In genomic region chr10:128520191-128520815, GRCh38 we compare ENCODE assay signal across 23 cellular contexts.
"Had no signal": no experiment of that assay in that cellular context is flagged by ENCODE, and none has a peak within 500 bp of the region (broad histone marks: within the 10 kb centered on the region; RNA-seq: fewer than 3 reads in every experiment).

No MANE protein-coding gene starts in this region.

- H3K4me1 Mint-ChIP-seq: immature natural killer cell; stimulated activated effector memory CD8-positive, alpha-beta T cell treated with anti-CD3 and anti-CD28 coated beads, Interleukin-12 subunit alpha, Interleukin-12 subunit beta, amount 100 ng/mL, for 72 hours had no signal

- H3K27ac Mint-ChIP-seq: immature natural killer cell; naive thymus-derived CD8-positive, alpha-beta T cell; nephron; neural progenitor cell; stimulated activated effector memory CD8-positive, alpha-beta T cell treated with anti-CD3 and anti-CD28 coated beads, Interleukin-12 subunit alpha, Interleukin-12 subunit beta, amount 100 ng/mL, for 72 hours; stimulated activated naive CD8-positive, alpha-beta T cell treated with anti-CD3 and anti-CD28 coated beads, Interleukin-15, Interleukin-2, amounts not matched to agents 100 ng/mL and 50 ng/mL, for 24 hours; type B pancreatic cell had no signal

- H3K36me3 Mint-ChIP-seq: immature natural killer cell; naive thymus-derived CD8-positive, alpha-beta T cell; neural progenitor cell; stimulated activated effector memory CD8-positive, alpha-beta T cell treated with anti-CD3 and anti-CD28 coated beads, Interleukin-12 subunit alpha, Interleukin-12 subunit beta, amount 100 ng/mL, for 72 hours had no signal

- DNase-seq: hypothalamus; immature natural killer cell; kidney; left colon; left lung; lower lobe of right lung; mammary epithelial cell; mesenchymal stem cell; naive thymus-derived CD8-positive, alpha-beta T cell; occipital lobe; right lobe of liver; stimulated activated CD4-positive, alpha-beta T cell treated with anti-CD3 and anti-CD28 coated beads, Interleukin-12 subunit alpha, Interleukin-12 subunit beta, amount 100 ng/mL, for 4 hours; stimulated activated CD4-positive, alpha-beta T cell treated with anti-CD3 and anti-CD28 coated beads, Interleukin-15, amount 100 ng/mL, for 24 hours; stimulated activated CD4-positive, alpha-beta T cell treated with anti-CD3 and anti-CD28 coated beads, Interleukin-2, amount 100 ng/mL, for 24 hours; stimulated activated CD4-positive, alpha-beta T cell treated with anti-CD3 and anti-CD28 coated beads, Interleukin-4, amount 100 ng/mL, for 1 hour; stimulated activated naive CD4-positive, alpha-beta T cell; tibial artery; uterus had no signal

- H3K4me3 Mint-ChIP-seq: immature natural killer cell; naive thymus-derived CD8-positive, alpha-beta T cell; nephron; stimulated activated effector memory CD8-positive, alpha-beta T cell treated with anti-CD3 and anti-CD28 coated beads, Interleukin-12 subunit alpha, Interleukin-12 subunit beta, amount 100 ng/mL, for 72 hours; stimulated activated naive CD8-positive, alpha-beta T cell treated with anti-CD3 and anti-CD28 coated beads, Interleukin-15, Interleukin-2, amounts not matched to agents 100 ng/mL and 50 ng/mL, for 24 hours; type B pancreatic cell had no signal

- H3K9me3 Mint-ChIP-seq: naive thymus-derived CD8-positive, alpha-beta T cell; nephron; stimulated activated effector memory CD8-positive, alpha-beta T cell treated with anti-CD3 and anti-CD28 coated beads, Interleukin-12 subunit alpha, Interleukin-12 subunit beta, amount 100 ng/mL, for 72 hours; stimulated activated naive CD8-positive, alpha-beta T cell treated with anti-CD3 and anti-CD28 coated beads, Interleukin-15, Interleukin-2, amounts not matched to agents 100 ng/mL and 50 ng/mL, for 24 hours had no signal

- H3K27me3 Mint-ChIP-seq: stimulated activated naive CD8-positive, alpha-beta T cell treated with anti-CD3 and anti-CD28 coated beads, Interleukin-15, Interleukin-2, amounts not matched to agents 100 ng/mL and 50 ng/mL, for 24 hours had no signal

- ATAC-seq: left colon; left lung; lower lobe of right lung; naive thymus-derived CD8-positive, alpha-beta T cell; right lobe of liver; stimulated activated effector memory CD8-positive, alpha-beta T cell treated with anti-CD3 and anti-CD28 coated beads, Interleukin-12 subunit alpha, Interleukin-12 subunit beta, amount 100 ng/mL, for 72 hours had no signal
